8 cellular contexts compared by ENCODE assay signal in genomic region chr18:8610442-8610801, GRCh38. TPM values are rescaled to one million over a fixed set of nuclear protein-coding genes. Genes with fewer than 3 reads are reported as not detected.
DNase-seq lines count a peak whose midpoint lies in the region; ATAC-seq, FAIRE-seq and TF ChIP-seq lines count a peak whose summit lies in the region.

No MANE protein-coding gene starts in this region.

- H3K9me3 ChIP-seq in naive thymus-derived CD4-positive, alpha-beta T cell (ENCODE audit: control insufficient read depth in 2 of 3, low read length in 3 of 3) = no peaks in the 10 kb centered on the region

- H3K4me1 Mint-ChIP-seq in effector memory CD8-positive, alpha-beta T cell (ENCODE audit: low read depth in 2 of 2) = peaks cover 35 to 56% of the 10 kb centered on the region in 2 donors
- H3K4me1 Mint-ChIP-seq in naive thymus-derived CD4-positive, alpha-beta T cell = peaks cover 48 to 71% (median 64%) of the 10 kb centered on the region in 7 donors

- H3K4me1 ChIP-seq in naive thymus-derived CD4-positive, alpha-beta T cell (ENCODE audit: control insufficient read depth in 2 of 2, insufficient read depth in 2 of 2, low read length in 2 of 2) = peaks cover 23 to 30% of the 10 kb centered on the region in 2 donors

- peak; percentile 4 for ATAC-seq in effector memory CD8-positive, alpha-beta T cell (replicated peaks)
- ATAC-seq in naive thymus-derived CD4-positive, alpha-beta T cell = no peak
- no peak for ATAC-seq in HG03039 (IDR thresholded peaks at IDR 0.05; ENCODE audit: unreplicated experiment)

- DNase-seq in GM18507 (ENCODE audit: extremely low spot score, insufficient read length, low read depth) (no peak), OCI-M1 (lab: John Stamatoyannopoulos, UW) (peak; percentile 79), GM10266 (ENCODE audit: extremely low spot score) (no peak), ureter (ENCODE audit: low spot score) (no peak)
- DNase-seq in effector memory CD8-positive, alpha-beta T cell = peak in 1 of 3 experiments; percentile 1
- DNase-seq in naive thymus-derived CD4-positive, alpha-beta T cell = peak in 2 of 9 donors; percentile 17 to 35
- no peak for DNase-seq in central memory CD4-positive, alpha-beta T cell

- H3K27ac ChIP-seq in naive thymus-derived CD4-positive, alpha-beta T cell (ENCODE audit: low read depth, low read length) = peak overlapping the region; percentile 73

- peaks cover 0 to 5% (median 0%) of the 10 kb centered on the region in 3 experiments for H3K36me3 ChIP-seq in naive thymus-derived CD4-positive, alpha-beta T cell (ENCODE audit: control insufficient read depth in 2 of 3, insufficient read depth in 3 of 3, low read length in 3 of 3)

- intact Hi-C loops in naive thymus-derived CD4-positive, alpha-beta T cell (cut with micrococcal nuclease) = loop anchor here (1.0 to 5.0 kb wide), 4 partner anchors 492 to 1302 kb away; partner anchors contain the start of genes NDUFV2 (in 1 of the 2), RALBP1 (in 1 of the 2), TWSG1 (in 1 of the 2) and VAPA (in 1 of the 2)

- H3K4me3 ChIP-seq in naive thymus-derived CD4-positive, alpha-beta T cell (ENCODE audit: low read length) = peak overlapping the region; percentile 66

- TF ChIP-seq CTCF in GM10266 (IDR thresholded peaks at IDR 0.05; ENCODE audit: control insufficient read depth, insufficient read depth, low read depth, missing control alignments) = no peak

- no peaks in the 10 kb centered on the region for H3K27me3 ChIP-seq in naive thymus-derived CD4-positive, alpha-beta T cell (ENCODE audit: control insufficient read depth in 2 of 2, insufficient read depth in 2 of 2, low read length in 2 of 2)

- peak; percentile 36 for FAIRE-seq in GM18507 (lab: Jason Lieb, UNC)

- POLR2A ChIA-PET in naive thymus-derived CD4-positive, alpha-beta T cell (lab: Charles Lee) = interaction anchor here (1.0 kb wide), 1 partner anchor 865 kb away, joined by 3 read pairs; the partner anchor contains the start of gene RALBP1

- no peaks in the 10 kb centered on the region for H3K9me3 Mint-ChIP-seq in effector memory CD8-positive, alpha-beta T cell
- peaks cover 0 to 1% (median 0%) of the 10 kb centered on the region in 11 donors for H3K9me3 Mint-ChIP-seq in naive thymus-derived CD4-positive, alpha-beta T cell

- peak overlapping the region; percentile 22 for H3K27ac Mint-ChIP-seq in effector memory CD8-positive, alpha-beta T cell
- H3K27ac Mint-ChIP-seq in naive thymus-derived CD4-positive, alpha-beta T cell = peak overlapping the region; percentile 45 to 91 (median 83)

- peak overlapping the region; percentile 85 to 88 for H3K4me3 Mint-ChIP-seq in effector memory CD8-positive, alpha-beta T cell
- peak overlapping the region; percentile 84 to 94 (median 92) for H3K4me3 Mint-ChIP-seq in naive thymus-derived CD4-positive, alpha-beta T cell

- peaks cover 8 to 11% of the 10 kb centered on the region in 2 donors for H3K27me3 Mint-ChIP-seq in effector memory CD8-positive, alpha-beta T cell
- H3K27me3 Mint-ChIP-seq in naive thymus-derived CD4-positive, alpha-beta T cell = peaks cover 0 to 14% (median 7%) of the 10 kb centered on the region in 5 donors

- CTCF ChIA-PET in naive thymus-derived CD4-positive, alpha-beta T cell (lab: Charles Lee) = no interaction called here

- H3K36me3 Mint-ChIP-seq in effector memory CD8-positive, alpha-beta T cell (ENCODE audit: insufficient read depth) = peaks cover 21% of the 10 kb centered on the region
- H3K36me3 Mint-ChIP-seq in naive thymus-derived CD4-positive, alpha-beta T cell = peaks cover 0 to 17% (median 4%) of the 10 kb centered on the region in 5 donors

RNA-seq across cellular contexts. Expression of gene RAB12, which starts 1.2 kb away (rescaled TPM):
- 10 to 100 TPM; 19.8 to 26.2 (median 23.0) TPM for total RNA-seq in naive thymus-derived CD4-positive, alpha-beta T cell
- under 1 TPM; 0.12 to 0.45 TPM for polyA plus RNA-seq in naive thymus-derived CD4-positive, alpha-beta T cell
- 50.0 TPM for total RNA-seq in ureter
